19 cellular contexts compared by ENCODE assay signal in the genomic region with DNA sequence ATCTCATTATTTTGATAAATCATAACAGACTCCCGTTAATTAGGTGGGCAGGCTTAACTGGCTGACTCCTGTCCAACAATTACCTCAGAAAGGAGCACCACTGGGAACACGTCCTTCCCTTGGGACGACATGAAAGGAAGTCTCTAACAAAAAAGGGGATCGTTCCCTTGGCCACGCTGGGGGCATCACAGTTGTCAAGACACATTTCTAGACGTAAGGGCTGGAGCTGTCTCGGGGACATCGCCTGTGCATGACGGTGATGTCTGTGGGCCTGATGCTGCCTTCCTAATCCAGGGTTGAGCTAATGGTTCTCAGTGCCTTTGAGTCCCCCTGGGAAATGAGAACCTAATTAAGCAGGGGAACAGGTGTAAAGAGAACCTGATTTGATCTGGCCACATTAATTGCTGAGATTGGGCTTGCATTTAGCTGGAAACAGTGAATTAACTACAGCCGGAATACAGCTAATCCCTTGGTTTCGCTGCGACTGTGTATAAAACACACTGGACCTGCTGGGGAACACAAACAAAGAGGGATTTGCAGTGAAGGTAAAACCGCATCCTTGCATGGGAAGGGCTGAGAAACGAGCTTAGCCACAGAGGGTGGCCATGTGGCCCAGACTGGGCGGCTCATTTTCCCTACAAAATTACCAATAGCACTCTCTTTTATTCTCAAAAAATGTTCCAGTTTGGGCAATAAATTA.
"Had no signal": no experiment of that assay in that cellular context is flagged by ENCODE, and none has a peak within 500 bp of the region (broad histone marks: within the 10 kb centered on the region; RNA-seq: fewer than 3 reads in every experiment).

No MANE protein-coding gene starts in this region.

- H3K27ac ChIP-seq: colonic mucosa, left lung, right lobe of liver had no signal

- H3K36me3 Mint-ChIP-seq: stimulated activated effector memory CD8-positive, alpha-beta T cell treated with anti-CD3 and anti-CD28 coated beads, Interleukin-12 subunit alpha, Interleukin-12 subunit beta, amount 100 ng/mL, for 72 hours had no signal

- ATAC-seq: activated CD8-positive, alpha-beta T cell treated with anti-CD3 and anti-CD28 coated beads, Interleukin-2, amount 10 ng/mL, durations not matched to agents 7 days and 5 days; left lung; right lobe of liver; stimulated activated effector memory CD8-positive, alpha-beta T cell treated with anti-CD3 and anti-CD28 coated beads, Interleukin-12 subunit alpha, Interleukin-12 subunit beta, amount 100 ng/mL, for 72 hours; T-cell had no signal

- H3K4me1 ChIP-seq: colonic mucosa, left lung had no signal

- DNase-seq: activated CD4-positive, alpha-beta T cell treated with anti-CD3 and anti-CD28 coated beads, Interleukin-2, amount 10 ng/mL, durations not matched to agents 7 days and 5 days; activated CD4-positive, CD25-positive, alpha-beta regulatory T cell; activated CD8-positive, alpha-beta T cell treated with anti-CD3 and anti-CD28 coated beads, Interleukin-2, amount 10 ng/mL, durations not matched to agents 7 days and 5 days; activated naive CD4-positive, alpha-beta T cell treated with Interleukin-2 at 50 U/mL for 16 hours; activated naive CD8-positive, alpha-beta T cell treated with anti-CD3 and anti-CD28 coated beads, Interleukin-2, amount 10 ng/mL, durations not matched to agents 7 days and 5 days; activated T-cell treated with anti-CD3 and anti-CD28 coated beads, Interleukin-2, amount 50 U/mL, for 24 hours; colonic mucosa; foreskin melanocyte; left lung; nephron progenitor cell; psoas muscle; right lobe of liver; stimulated activated CD4-positive, alpha-beta T cell treated with anti-CD3 and anti-CD28 coated beads, Interleukin-4, amount 100 ng/mL, for 1 hour; T-cell; T-helper 9 cell had no signal

- H3K4me3 ChIP-seq: colonic mucosa, left lung, psoas muscle, right lobe of liver, smooth muscle cell had no signal

- H3K4me3 Mint-ChIP-seq: activated CD4-positive, alpha-beta T cell treated with anti-CD3 and anti-CD28 coated beads, Interleukin-2, amount 10 ng/mL, durations not matched to agents 7 days and 5 days; activated CD8-positive, alpha-beta T cell treated with anti-CD3 and anti-CD28 coated beads, Interleukin-2, amount 10 ng/mL, durations not matched to agents 7 days and 5 days; activated naive CD8-positive, alpha-beta T cell treated with anti-CD3 and anti-CD28 coated beads, Interleukin-2, amount 10 ng/mL, durations not matched to agents 7 days and 5 days; activated T-cell treated with anti-CD3 and anti-CD28 coated beads, Interleukin-2, amount 50 U/mL, for 24 hours; central memory CD8-positive, alpha-beta T cell; nephron progenitor cell; stimulated activated effector memory CD8-positive, alpha-beta T cell treated with anti-CD3 and anti-CD28 coated beads, Interleukin-12 subunit alpha, Interleukin-12 subunit beta, amount 100 ng/mL, for 72 hours; T-cell had no signal

- H3K9me3 ChIP-seq: colonic mucosa, psoas muscle, right lobe of liver had no signal

- H3K36me3 ChIP-seq: colonic mucosa, left lung, right lobe of liver had no signal

- H3K27ac Mint-ChIP-seq: activated CD4-positive, alpha-beta T cell treated with anti-CD3 and anti-CD28 coated beads, Interleukin-2, amount 10 ng/mL, durations not matched to agents 7 days and 5 days; activated CD8-positive, alpha-beta T cell treated with anti-CD3 and anti-CD28 coated beads, Interleukin-2, amount 10 ng/mL, durations not matched to agents 7 days and 5 days; activated naive CD8-positive, alpha-beta T cell treated with anti-CD3 and anti-CD28 coated beads, Interleukin-2, amount 10 ng/mL, durations not matched to agents 7 days and 5 days; activated T-cell treated with anti-CD3 and anti-CD28 coated beads, Interleukin-2, amount 50 U/mL, for 24 hours; activated T-helper 2 cell treated with anti-CD3 and anti-CD28 coated beads, Interferon-gamma antibody, Interleukin-2, Interleukin-4, amounts not matched to agents 10 μg/mL and 5 μg/mL and 100 μg/mL, durations not matched to agents 14 hours and 24 hours and 36 hours; stimulated activated effector memory CD8-positive, alpha-beta T cell treated with anti-CD3 and anti-CD28 coated beads, Interleukin-12 subunit alpha, Interleukin-12 subunit beta, amount 100 ng/mL, for 72 hours; T-cell had no signal

- H3K4me1 Mint-ChIP-seq: stimulated activated effector memory CD8-positive, alpha-beta T cell treated with anti-CD3 and anti-CD28 coated beads, Interleukin-12 subunit alpha, Interleukin-12 subunit beta, amount 100 ng/mL, for 72 hours had no signal

- H3K9me3 Mint-ChIP-seq: activated T-cell treated with anti-CD3 and anti-CD28 coated beads, Interleukin-2, amount 50 U/mL, for 24 hours; stimulated activated effector memory CD8-positive, alpha-beta T cell treated with anti-CD3 and anti-CD28 coated beads, Interleukin-12 subunit alpha, Interleukin-12 subunit beta, amount 100 ng/mL, for 72 hours had no signal

- H3K27me3 Mint-ChIP-seq: activated CD4-positive, alpha-beta T cell treated with anti-CD3 and anti-CD28 coated beads, Interleukin-2, amount 10 ng/mL, durations not matched to agents 7 days and 5 days; activated naive CD8-positive, alpha-beta T cell treated with anti-CD3 and anti-CD28 coated beads, Interleukin-2, amount 10 ng/mL, durations not matched to agents 7 days and 5 days; activated T-cell treated with anti-CD3 and anti-CD28 coated beads, Interleukin-2, amount 50 U/mL, for 24 hours; central memory CD8-positive, alpha-beta T cell; T-cell had no signal

- H3K27me3 ChIP-seq: colonic mucosa, left lung, right lobe of liver had no signal
